In the genomic region with DNA sequence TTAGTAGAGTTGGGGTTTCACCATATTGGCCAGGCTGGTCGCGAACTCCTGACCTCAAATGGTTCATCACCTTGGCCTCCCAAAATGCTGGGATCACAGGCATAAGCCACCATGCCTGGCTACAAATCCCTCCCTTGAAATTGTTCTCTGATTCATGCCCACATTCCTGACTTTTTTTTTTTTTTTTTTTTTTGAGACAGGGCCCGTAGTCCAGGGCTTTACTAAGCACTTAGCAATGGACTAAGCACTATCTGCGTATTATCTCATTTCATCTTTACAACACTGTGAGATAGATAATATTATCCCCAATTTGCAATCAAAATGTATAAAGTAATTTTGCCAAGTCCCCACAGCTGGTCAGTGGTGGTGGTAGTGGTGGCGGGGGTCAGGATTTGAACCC, we compare ENCODE assay signal across 31 cellular contexts. TPM values are rescaled to one million over a fixed set of nuclear protein-coding genes. Genes with fewer than 3 reads are reported as not detected.
"Had no signal": no experiment of that assay in that cellular context is flagged by ENCODE, and none has a peak within 500 bp of the region (broad histone marks: within the 10 kb centered on the region; RNA-seq: fewer than 3 reads in every experiment).

No MANE protein-coding gene starts in this region.

- H3K4me3 Mint-ChIP-seq: mesothelial cell of epicardium; naive B cell; nephron; neural progenitor cell; stimulated activated memory B cell treated with anti-CD40 and anti-IgM and Interleukin-4, amounts not matched to agents 10 μg/mL and 1 μg/mL and 100 μg/mL, for 72 hours; stimulated activated naive CD8-positive, alpha-beta T cell treated with anti-CD3 and anti-CD28 coated beads, Interleukin-15, Interleukin-2, amounts not matched to agents 100 ng/mL and 50 ng/mL, for 24 hours had no signal

- H3K4me3 ChIP-seq: coronary artery, esophagus muscularis mucosa, heart left ventricle, hepatocyte, left lung, mucosa of descending colon, neural progenitor cell, psoas muscle, sigmoid colon, skin epidermis, spleen, thoracic aorta, transverse colon, vagina had no signal

- ATAC-seq: heart left ventricle; left cardiac atrium; left lung; mucosa of descending colon; right cardiac atrium; stimulated activated memory B cell treated with anti-CD40 and anti-IgM and Interleukin-4, amounts not matched to agents 10 μg/mL and 1 μg/mL and 100 μg/mL, for 72 hours had no signal

- H3K9ac ChIP-seq: neural progenitor cell had no signal

- H2AFZ ChIP-seq: hepatocyte, neural progenitor cell had no signal

- DNase-seq: dermis blood vessel endothelial cell; effector memory CD4-positive, alpha-beta T cell; heart left ventricle; left cardiac atrium; left lung; mesenchymal stem cell; mucosa of descending colon; naive B cell; psoas muscle; right cardiac atrium; sigmoid colon; stimulated activated CD4-positive, alpha-beta T cell treated with anti-CD3 and anti-CD28 coated beads, Interleukin-4, amount 100 ng/mL, for 4 hours; transverse colon had no signal

- H3K9me3 ChIP-seq: mucosa of descending colon, thoracic aorta, transverse colon, vagina had no signal

- H3K4me1 ChIP-seq: esophagus muscularis mucosa, heart left ventricle, left lung, psoas muscle, sigmoid colon, transverse colon, vagina had no signal

- H3K4me2 ChIP-seq: hepatocyte, neural progenitor cell had no signal

- H3K27me3 ChIP-seq: neural progenitor cell, vagina had no signal

- H3K79me2 ChIP-seq: hepatocyte had no signal

- H3K36me3 Mint-ChIP-seq: mesothelial cell of epicardium; stimulated activated memory B cell treated with anti-CD40 and anti-IgM and Interleukin-4, amounts not matched to agents 10 μg/mL and 1 μg/mL and 100 μg/mL, for 72 hours had no signal

- H3K36me3 ChIP-seq: esophagus muscularis mucosa, heart left ventricle, left lung, neural progenitor cell, sigmoid colon, spleen, thoracic aorta, transverse colon, vagina had no signal

- H3K27ac ChIP-seq: coronary artery, esophagus muscularis mucosa, heart left ventricle, hepatocyte, left lung, neural progenitor cell, psoas muscle, sigmoid colon, skin epidermis, spleen, thoracic aorta, transverse colon, vagina had no signal

- H3K4me1 Mint-ChIP-seq: mesothelial cell of epicardium; naive B cell; nephron; neural progenitor cell; stimulated activated memory B cell treated with anti-CD40 and anti-IgM and Interleukin-4, amounts not matched to agents 10 μg/mL and 1 μg/mL and 100 μg/mL, for 72 hours had no signal

- H3K27ac Mint-ChIP-seq: mesothelial cell of epicardium; nephron; stimulated activated memory B cell treated with anti-CD40 and anti-IgM and Interleukin-4, amounts not matched to agents 10 μg/mL and 1 μg/mL and 100 μg/mL, for 72 hours; stimulated activated naive CD8-positive, alpha-beta T cell treated with anti-CD3 and anti-CD28 coated beads, Interleukin-15, Interleukin-2, amounts not matched to agents 100 ng/mL and 50 ng/mL, for 24 hours had no signal

RNA-seq across cellular contexts. Expression of a gene that starts 58.9 kb away (rescaled TPM):
- total RNA-seq: dermis blood vessel endothelial cell, endothelial cell of umbilical vein, epithelial cell of proximal tubule, kidney epithelial cell, lower leg skin, lung microvascular endothelial cell, osteocyte, thoracic aorta, transverse colon, vagina had no signal
- polyA plus RNA-seq: endothelial cell of umbilical vein, spleen had no signal
